In genomic region chr2:138949517-138949916, GRCh38 we compare ENCODE assay signal across 1 cellular context.
TF ChIP-seq lines count a peak whose summit lies in the region.

No MANE protein-coding gene starts in this region.

TF ChIP-seq in HCT116, 20 proteins besides CTCF, POLR2A, EP300 and RAD21 (continued from another document):
- no peak for TF ChIP-seq YY1 (IDR thresholded peaks at IDR 0.05; ENCODE audit: extremely low read depth, insufficient replicate concordance, low read depth, low read length)
- peak; percentile 95 for TF ChIP-seq SP1 (IDR thresholded peaks at IDR 0.05; ENCODE audit: low read depth)
- no peak for TF ChIP-seq ELF1 (IDR thresholded peaks at IDR 0.05; ENCODE audit: borderline replicate concordance, low read depth)
- TF ChIP-seq, protein P1, sequence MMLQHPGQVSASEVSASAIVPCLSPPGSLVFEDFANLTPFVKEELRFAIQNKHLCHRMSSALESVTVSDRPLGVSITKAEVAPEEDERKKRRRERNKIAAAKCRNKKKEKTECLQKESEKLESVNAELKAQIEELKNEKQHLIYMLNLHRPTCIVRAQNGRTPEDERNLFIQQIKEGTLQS (IDR thresholded peaks at IDR 0.05): peak; percentile 41
- TF ChIP-seq JUND (IDR thresholded peaks at IDR 0.05): peak; percentile 88
- no peak for TF ChIP-seq EZH2phosphoT487 (IDR thresholded peaks at IDR 0.05; ENCODE audit: borderline replicate concordance)
- TF ChIP-seq REST (IDR thresholded peaks at IDR 0.05; ENCODE audit: low read depth): no peak
- peak; percentile 79 for TF ChIP-seq TCF7L2 (IDR thresholded peaks at IDR 0.05; ENCODE audit: borderline replicate concordance, extremely low read depth, insufficient read depth, insufficient read length)
- TF ChIP-seq ZNF274 (IDR thresholded peaks at IDR 0.05; ENCODE audit: low read depth, low read length): no peak
- TF ChIP-seq CBX3 (IDR thresholded peaks at IDR 0.05; ENCODE audit: low read depth): peak; percentile 69
- TF ChIP-seq ZBTB33 (IDR thresholded peaks at IDR 0.05; ENCODE audit: extremely low read depth, insufficient replicate concordance, low read length): no peak
